Comparison of ENCODE assay signal across 8 cellular contexts in the genomic region with DNA sequence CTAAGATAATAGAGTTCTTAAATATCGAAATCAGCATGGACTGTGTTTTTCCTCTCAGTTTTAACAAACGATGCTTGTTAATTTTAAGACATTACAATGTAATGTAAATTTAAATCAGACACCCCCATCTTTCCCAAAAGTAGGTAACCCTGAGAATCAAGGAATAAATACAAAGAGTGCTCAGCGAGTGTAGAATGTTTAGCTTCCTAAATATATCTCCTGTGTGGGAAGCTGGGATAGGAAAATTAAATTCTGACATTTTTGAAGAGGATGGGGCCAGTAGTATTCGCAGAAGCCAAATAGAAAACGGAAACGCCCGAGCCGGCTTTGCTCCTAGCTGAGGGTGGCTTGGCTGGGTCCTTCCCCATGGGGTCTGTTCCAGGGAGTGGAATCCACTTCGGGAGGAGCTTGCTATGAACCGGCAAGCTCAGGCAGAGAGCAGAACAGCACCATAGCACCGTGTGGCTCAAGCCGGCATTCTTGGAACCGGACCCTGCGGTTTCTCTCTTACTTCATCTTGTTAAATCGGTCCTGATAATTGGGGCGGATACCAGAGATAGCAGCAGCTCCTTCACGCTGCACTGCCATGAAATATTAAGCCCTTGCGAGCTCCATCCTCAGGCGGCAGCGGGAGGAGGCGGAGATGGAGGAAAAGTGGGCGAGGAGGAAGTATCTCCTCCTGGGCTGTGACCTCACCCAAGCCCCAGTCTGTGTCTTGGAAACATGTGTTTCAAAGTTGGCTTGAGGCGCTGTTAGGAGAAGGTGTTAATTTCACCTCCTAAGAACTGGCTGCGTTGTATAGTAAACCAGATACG. TPM values are rescaled to one million over a fixed set of nuclear protein-coding genes. Genes with fewer than 3 reads are reported as not detected.
DNase-seq lines count a peak whose midpoint lies in the region; ATAC-seq, FAIRE-seq and TF ChIP-seq lines count a peak whose summit lies in the region.

No MANE protein-coding gene starts in this region.

- no peaks in the 10 kb centered on the region for H4K20me1 ChIP-seq in GM23338 (replicated peaks; ENCODE audit: insufficient read depth)

- H3K27ac ChIP-seq in GM23338 (ENCODE audit: low read depth) (no peak overlapping the region), gastrocnemius medialis (peak overlapping the region; percentile 80 to 89 (median 86))

- H3K9me2 ChIP-seq in GM23338 (ENCODE audit: insufficient read depth) = 0 out of 2 replicates have a peak, but pooled peaks cover 3% of the 10 kb centered on the region

- TF ChIP-seq CTCF in GM23338 (conservative IDR thresholded peaks at IDR 0.05; ENCODE audit: low read depth in 2 of 2) (no peak), bronchial epithelial cell (IDR thresholded peaks at IDR 0.05; ENCODE audit: insufficient read depth, low read length, severe bottlenecking) (no peak), gastrocnemius medialis (IDR thresholded peaks at IDR 0.05 in 4 of 5, conservative IDR thresholded peaks at IDR 0.05 in 1 of 5) (peak in 1 of 5 experiments; percentile 28)

- peak; percentile 99 for ATAC-seq in GM23338
- peak; percentile 88 to 89 for ATAC-seq in gastrocnemius medialis
- ATAC-seq in activated CD4-positive, CD25-positive, alpha-beta regulatory T cell treated with anti-CD3 and anti-CD28 coated beads, Interleukin-2, amount 50 U/mL, for 24 hours = no peak
- no peak for ATAC-seq in GM21515 (IDR thresholded peaks at IDR 0.05; ENCODE audit: unreplicated experiment)

- peaks cover 4% of the 10 kb centered on the region; the same call in 2 of the 3 replicates for H3K4me1 Mint-ChIP-seq in GM23338
- H3K4me1 Mint-ChIP-seq in immature natural killer cell = peaks cover 0 to 8% of the 10 kb centered on the region in 2 donors

- H3K4me3 ChIP-seq in GM23338 (no peak overlapping the region), bronchial epithelial cell (ENCODE audit: low read depth, low read length) (peak overlapping the region; percentile 19), gastrocnemius medialis (peak overlapping the region; percentile 37 to 47 (median 43))

- H3K36me3 ChIP-seq in GM23338 (ENCODE audit: insufficient read depth) (no peaks in the 10 kb centered on the region), bronchial epithelial cell (ENCODE audit: control insufficient read depth, insufficient read depth, low read length) (no peaks in the 10 kb centered on the region), gastrocnemius medialis (no peaks in the 10 kb centered on the region)

- H3K27me3 ChIP-seq in GM23338 (ENCODE audit: insufficient read depth) (no peaks in the 10 kb centered on the region), bronchial epithelial cell (ENCODE audit: control insufficient read depth, insufficient read depth, low read length) (no peaks in the 10 kb centered on the region), gastrocnemius medialis (no peaks in the 10 kb centered on the region)

- no peak overlapping the region for H3K4me2 ChIP-seq in GM23338

- no peaks in the 10 kb centered on the region for H3K9me3 ChIP-seq in gastrocnemius medialis

- H3K4me3 Mint-ChIP-seq in GM23338 (peak overlapping the region; percentile 36; the same call in 1 of the 3 replicates), immature natural killer cell (peak overlapping the region in 3 of 5 donors; percentile 6 to 36 (median 11))

- H2AFZ ChIP-seq in GM23338 = peak overlapping the region; percentile 44; the same call in 1 of the 2 replicates

- TF ChIP-seq POLR2A in gastrocnemius medialis (IDR thresholded peaks at IDR 0.05) = peak in 1 of 2 donors; percentile 49

- intact Hi-C loops in gastrocnemius medialis (cut with DNase I; ENCODE audit: low total_unique reads) = loop anchor here (5.0 kb wide), 2 partner anchors 53 to 187 kb away; no protein-coding TSS in a partner anchor

- peaks cover 2% of the 10 kb centered on the region for H3K27me3 Mint-ChIP-seq in GM23338 (ENCODE audit: insufficient read depth, low read depth, poor library complexity)
- peaks cover 0 to 4% (median 2%) of the 10 kb centered on the region in 3 donors for H3K27me3 Mint-ChIP-seq in immature natural killer cell (ENCODE audit: low read depth in 3 of 3)

- no peak for FAIRE-seq in bronchial epithelial cell (lab: Jason Lieb, UNC)

- H3K36me3 Mint-ChIP-seq in GM23338 (ENCODE audit: low read depth) (no peaks in the 10 kb centered on the region), immature natural killer cell (peaks cover 0 to 32% (median 14%) of the 10 kb centered on the region in 3 donors)

- in situ Hi-C loops in gastrocnemius medialis (cut with MboI; ENCODE audit: low sequenced_read_pairs in 4 of 4) = loop anchor here in 1 of 4 donors (25.0 kb wide), 1 partner anchor 132 kb away; the partner anchor contains the start of gene BACH1

- H3K9me3 Mint-ChIP-seq in GM23338 (no peaks in the 10 kb centered on the region), immature natural killer cell (no peaks in the 10 kb centered on the region)

- H3K27ac Mint-ChIP-seq in GM23338 (no peak overlapping the region), immature natural killer cell (no peak overlapping the region)

- DNase-seq in GM23338 (ENCODE audit: low spot score) (peak; percentile 39), bronchial epithelial cell (ENCODE audit: low read depth) (peak; percentile 60), immature natural killer cell (no peak), gastrocnemius medialis (peak; percentile 71 to 75), NCI-H1417 (lab: John Stamatoyannopoulos, UW) (no peak), NCI-H2171 (lab: John Stamatoyannopoulos, UW) (no peak)

- no peaks in the 10 kb centered on the region for H3F3A ChIP-seq in GM23338 (replicated peaks; ENCODE audit: low read depth)

- H3K79me2 ChIP-seq in GM23338 (replicated peaks; ENCODE audit: insufficient read depth) = no peaks in the 10 kb centered on the region

- H3K4me1 ChIP-seq in GM23338 (ENCODE audit: insufficient read depth) = no peaks in the 10 kb centered on the region
- peaks cover 45 to 47% of the 10 kb centered on the region in 2 donors for H3K4me1 ChIP-seq in gastrocnemius medialis

TF ChIP-seq in GM23338, 12 proteins besides CTCF, POLR2A, EP300 and RAD21:
- TF ChIP-seq ZNF462 (CRISPR knock-in tag; IDR thresholded peaks at IDR 0.05) (0 out of 2 replicates have a peak, but pooled peaks have one; percentile 17), ZNF114 (CRISPR knock-in tag; IDR thresholded peaks at IDR 0.05) (no peak)

RNA-seq across cellular contexts. Expression of gene MAP3K7CL, which starts 24.9 kb away (rescaled TPM):
- 1.2 and 3.6 TPM in 2 replicates for total RNA-seq in GM23338 (2014; rRNA removed; shearing (Covaris generic))
- polyA plus RNA-seq in GM23338 (2016; fragmentation: Nextera tagmentation; extraction: Ambion mirVana) (2.0 and 2.4 TPM in 2 replicates), immature natural killer cell (10 to 100 TPM in 2 of 3 donors, 1 to 10 TPM in 1; 9.2 to 18.8 (median 12.5) TPM)
- total RNA-seq in bronchial epithelial cell (5.8 and 8.1 TPM in 2 replicates), gastrocnemius medialis (10 to 100 TPM in 2 of 4 donors, 1 to 10 TPM in 1, not detected in 1; 4.3 to 17.4 (median 15.5) TPM)

Comparison
In these comparisons a context has a peak if more than half of its experiments do, and no peak if none do; other contexts are left out.
1. ATAC-seq: peak in GM23338 (single experiment) and gastrocnemius medialis (2 of 2); none in activated CD4-positive, CD25-positive, alpha-beta regulatory T cell treated with anti-CD3 and anti-CD28 coated beads, Interleukin-2, amount 50 U/mL, for 24 hours (0 of 2) and GM21515 (single experiment).
2. DNase-seq: peak in GM23338 (single experiment), bronchial epithelial cell (single experiment) and gastrocnemius medialis (2 of 2); none in immature natural killer cell (0 of 3), NCI-H1417 (0 of 3) and NCI-H2171 (single experiment).